Comparison of ENCODE assay signal across 23 cellular contexts in genomic region chr12:1320021-1320420, GRCh38.
"Had no signal": no experiment of that assay in that cellular context is flagged by ENCODE, and none has a peak within 500 bp of the region (broad histone marks: within the 10 kb centered on the region; RNA-seq: fewer than 3 reads in every experiment).

No MANE protein-coding gene starts in this region.

- H3K4me3 ChIP-seq: gastrocnemius medialis, lung, mucosa of descending colon, neural progenitor cell, prostate gland, right atrium auricular region, sigmoid colon, thoracic aorta, tibial nerve, upper lobe of left lung had no signal

- H3K4me2 ChIP-seq: neural progenitor cell had no signal

- FAIRE-seq: kidney, urothelium cell line had no signal

- H3K36me3 ChIP-seq: gastrocnemius medialis, neural progenitor cell, prostate gland, thoracic aorta, upper lobe of left lung had no signal

- H3K9ac ChIP-seq: neural progenitor cell, parathyroid adenoma had no signal

- H3K9me3 ChIP-seq: gastrocnemius medialis, prostate gland, right atrium auricular region, sigmoid colon, thoracic aorta, upper lobe of left lung had no signal

- DNase-seq: cortex of kidney; effector memory CD8-positive, alpha-beta T cell; foreskin fibroblast; gastrocnemius medialis; head of caudate nucleus; kidney; mucosa of descending colon; naive B cell; sigmoid colon; stimulated activated CD4-positive, alpha-beta T cell treated with anti-CD3 and anti-CD28 coated beads, Interleukin-2, amount 100 ng/mL, for 24 hours; stimulated activated CD4-positive, alpha-beta T cell treated with anti-CD3 and anti-CD28 coated beads, Interleukin-4, amount 100 ng/mL, for 24 hours; upper lobe of left lung had no signal

- H3K79me2 ChIP-seq: parathyroid adenoma had no signal

- ATAC-seq: effector memory CD8-positive, alpha-beta T cell; gastrocnemius medialis; left lobe of liver; mucosa of descending colon; natural killer cell treated with Interleukin-12 subunit alpha and Interleukin-12 subunit beta and Interleukin-15 and Interleukin-18, amount 100 ng/mL, for 72 hours; stimulated activated memory B cell treated with anti-CD40 and anti-IgM and Interleukin-4, amounts not matched to agents 10 μg/mL and 1 μg/mL and 100 μg/mL, for 72 hours had no signal

- H3K27ac ChIP-seq: gastrocnemius medialis, neural progenitor cell, parathyroid adenoma, prostate gland, upper lobe of left lung had no signal

- H3K27me3 ChIP-seq: gastrocnemius medialis, neural progenitor cell, right atrium auricular region, sigmoid colon, tibial nerve, upper lobe of left lung had no signal

- H2AFZ ChIP-seq: neural progenitor cell, parathyroid adenoma had no signal

- H3K4me1 ChIP-seq: parathyroid adenoma had no signal
